In the genomic region with DNA sequence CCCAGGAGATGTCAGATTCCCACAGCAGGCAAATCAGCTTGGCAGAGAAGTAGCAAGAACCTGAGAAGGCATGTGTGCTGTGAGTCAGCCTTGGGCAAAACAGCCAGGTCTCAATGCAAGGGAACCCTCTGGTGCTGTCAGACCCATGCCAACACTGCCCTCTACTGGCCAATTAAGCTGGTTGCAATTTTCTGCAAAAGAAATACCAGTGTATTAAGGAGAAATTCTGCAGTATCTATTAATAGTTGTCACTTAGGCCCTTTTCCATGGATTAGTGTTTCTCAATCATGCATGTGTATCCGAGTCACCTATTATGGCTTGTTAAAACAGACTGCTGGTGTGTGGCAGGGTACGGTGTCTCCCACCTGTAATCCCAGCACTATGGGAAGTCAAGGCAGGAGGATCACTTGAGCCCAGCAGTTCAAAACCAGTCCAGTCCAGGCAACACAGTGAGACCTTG, we compare ENCODE assay signal across 8 cellular contexts. TPM values are rescaled to one million over a fixed set of nuclear protein-coding genes. Genes with fewer than 3 reads are reported as not detected.
A peak's percentile ranks its signal among the peaks of the same experiment; 100 is the strongest.
DNase-seq lines count a peak whose midpoint lies in the region; ATAC-seq, FAIRE-seq and TF ChIP-seq lines count a peak whose summit lies in the region.

No MANE protein-coding gene starts in this region.

- TF ChIP-seq CTCF in D721Med (IDR thresholded peaks at IDR 0.05; ENCODE audit: insufficient read depth, missing control alignments) (peak; percentile 96), lower leg skin (IDR thresholded peaks at IDR 0.05) (peak in 1 of 3 donors; percentile 46)

- intact Hi-C loops in lower leg skin (cut with DNase I; ENCODE audit: low total_unique reads), result loop anchor here (5.0 kb wide), 1 partner anchor 163 kb away; no protein-coding TSS in a partner anchor

- ATAC-seq in HG03196 (IDR thresholded peaks at IDR 0.05; ENCODE audit: unreplicated experiment) (peak; percentile 59), GM21447 (IDR thresholded peaks at IDR 0.05; ENCODE audit: unreplicated experiment) (no peak)

- peak; percentile 82 for FAIRE-seq in D721Med (lab: Jason Lieb, UNC)

- DNase-seq in D721Med (ENCODE audit: insufficient read length, low spot score) (peak; percentile 20), NCI-H774 (lab: John Stamatoyannopoulos, UW) (peak; percentile 29), dermis microvascular lymphatic vessel endothelial cell (ENCODE audit: low read depth in 2 of 2) (peak; percentile 80 to 94), lower leg skin (ENCODE audit: low spot score in 2 of 2) (peak; percentile 84 to 92)
- DNase-seq in activated CD4-positive, alpha-beta T cell treated with anti-CD3 and anti-CD28 coated beads, Interleukin-2, amount 50 U/mL, for 24 hours (ENCODE audit: low read depth in 1 of 2, low spot score in 1 of 2), result peak; percentile 37 to 76
- peak; percentile 19 to 64 (median 44) for DNase-seq in stimulated activated CD4-positive, alpha-beta T cell treated with anti-CD3 and anti-CD28 coated beads, TNF-alpha, amount 100 ng/mL, for 4 hours (ENCODE audit: low read depth in 3 of 3)

- WGBS in lower leg skin, 2 donors, result 40 to 44% methylated on average over 2 of the region's 2 CpGs

- no peak overlapping the region for H3K4me3 ChIP-seq in lower leg skin (ENCODE audit: low read depth, poor library complexity, severe bottlenecking)

- TF ChIP-seq POLR2A in lower leg skin (IDR thresholded peaks at IDR 0.05), result no peak

RNA-seq across cellular contexts. Expression of a gene that starts 26.2 kb away (rescaled TPM):
- total RNA-seq in dermis microvascular lymphatic vessel endothelial cell (41.2 and 53.1 TPM in 2 replicates), lower leg skin (100 to 1,000 TPM; 102 to 161 (median 126) TPM)

Comparison
In these comparisons a context has a peak if more than half of its experiments do, and no peak if none do; other contexts are left out.
1. DNase-seq: peak in every context shown above with its lines; median percentile 88 in lower leg skin; 87 in dermis microvascular lymphatic vessel endothelial cell; 56 in activated CD4-positive, alpha-beta T cell treated with anti-CD3 and anti-CD28 coated beads, Interleukin-2, amount 50 U/mL, for 24 hours; 44 in stimulated activated CD4-positive, alpha-beta T cell treated with anti-CD3 and anti-CD28 coated beads, TNF-alpha, amount 100 ng/mL, for 4 hours; 29 in NCI-H774; 20 in D721Med.